ENCODE assay signal across 14 cellular contexts in the genomic region with DNA sequence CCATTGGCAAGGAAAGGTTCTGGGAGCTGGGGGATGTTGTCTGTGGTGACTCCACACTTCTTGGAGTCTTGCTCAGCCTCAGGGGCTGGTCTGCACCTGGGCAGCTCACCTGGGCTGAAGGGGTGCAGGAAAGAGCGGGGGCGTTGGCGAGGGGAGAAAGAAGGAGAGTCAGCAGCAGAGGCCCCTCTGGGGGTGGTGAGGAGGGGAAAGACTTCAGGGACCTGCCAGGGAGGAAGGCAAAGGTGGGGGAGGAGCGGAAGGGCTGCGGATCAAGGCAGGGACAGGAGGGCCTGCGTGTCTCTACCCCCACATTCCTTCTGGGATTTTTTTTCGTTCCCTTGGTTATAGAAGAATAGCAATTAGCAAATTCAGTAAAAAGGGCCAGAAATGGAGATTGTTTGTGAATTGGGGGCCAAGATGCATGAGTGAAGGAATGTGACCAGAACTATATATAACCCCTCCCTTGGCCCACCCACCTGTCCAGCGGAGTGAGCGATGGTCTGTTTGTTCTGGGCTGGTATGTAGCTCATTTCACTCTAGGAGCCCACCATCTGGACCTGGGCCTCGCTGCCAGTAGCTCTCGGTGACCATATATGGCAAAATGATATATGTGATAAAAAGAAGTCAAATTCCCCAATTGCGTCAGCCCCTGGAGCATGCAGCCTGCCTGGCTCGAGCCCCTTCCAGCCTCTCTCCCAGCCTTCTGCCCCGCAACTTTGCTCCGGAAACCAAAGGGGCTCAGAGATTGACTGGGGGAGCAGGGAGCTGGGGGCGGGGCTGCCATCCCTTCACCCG. TPM values are rescaled to one million over a fixed set of nuclear protein-coding genes. Genes with fewer than 3 reads are reported as not detected.
DNase-seq lines count a peak whose midpoint lies in the region; ATAC-seq and TF ChIP-seq lines count a peak whose summit lies in the region.
"Had no signal": no experiment of that assay in that cellular context is flagged by ENCODE, and none has a peak within 500 bp of the region (broad histone marks: within the 10 kb centered on the region; RNA-seq: fewer than 3 reads in every experiment).

No MANE protein-coding gene starts in this region.

- H3K4me3 Mint-ChIP-seq in H9 = peak overlapping the region in 1 of 2 experiments; percentile 32; a peak in 2 of 5 replicates

- peaks cover 14% of the 10 kb centered on the region for H3K27me3 Mint-ChIP-seq in H9 (ENCODE audit: low read depth)

- H3K14ac ChIP-seq in H9 (ENCODE audit: insufficient read depth, low read length) = peak overlapping the region; percentile 96

- peak overlapping the region; percentile 60 for H2AFZ ChIP-seq in H9 (ENCODE audit: low read length)

- H3K36me3 ChIP-seq in iPS-18a (ENCODE audit: control insufficient read depth, low read depth, low read length) = no peaks in the 10 kb centered on the region
- H3K36me3 ChIP-seq: colonic mucosa had no signal

- H3K9ac ChIP-seq in H9 (ENCODE audit: extremely low read depth, insufficient read length, low read length) (no peak overlapping the region), iPS-18a (ENCODE audit: low read length) (peak overlapping the region; percentile 54)

- H3K79me1 ChIP-seq in H9 (ENCODE audit: insufficient read depth, low read depth, low read length, poor library complexity, severe bottlenecking) = no peaks in the 10 kb centered on the region

- no peaks in the 10 kb centered on the region; a peak in 2 of 5 replicates for H3K9me3 Mint-ChIP-seq in H9
- H3K9me3 Mint-ChIP-seq: activated T-helper 2 cell treated with anti-CD3 and anti-CD28 coated beads, Interferon-gamma antibody, Interleukin-2, Interleukin-4, amounts not matched to agents 10 μg/mL and 5 μg/mL and 100 μg/mL, durations not matched to agents 14 hours and 24 hours and 36 hours had no signal

- H3K27me3 ChIP-seq in H9 (ENCODE audit: insufficient read depth, low read length) (no peaks in the 10 kb centered on the region), iPS-18a (ENCODE audit: control insufficient read depth, insufficient read depth, low read length) (no peaks in the 10 kb centered on the region)
- H3K27me3 ChIP-seq: colonic mucosa had no signal

- H3K36me3 Mint-ChIP-seq in H9 (ENCODE audit: insufficient read depth in 1 of 3, low read depth in 3 of 3) = no peaks in the 10 kb centered on the region

- peaks cover 24 to 33% of the 10 kb centered on the region in 2 experiments for H3K4me1 Mint-ChIP-seq in H9

- H4K91ac ChIP-seq in H9 (ENCODE audit: insufficient read length, low read depth, low read length) = peak overlapping the region; percentile 12

- H3K4ac ChIP-seq in H9 (ENCODE audit: low read depth, low read length) = peak overlapping the region; percentile 99

- H2AK5ac ChIP-seq in H9 (ENCODE audit: insufficient read length, low read length) = peak overlapping the region; percentile 93

- no peak for ATAC-seq in GM18505 (IDR thresholded peaks at IDR 0.05; ENCODE audit: unreplicated experiment)

- H3K4me1 ChIP-seq in H9 (ENCODE audit: insufficient read depth, low read length) = peaks cover 15% of the 10 kb centered on the region; the same call in 1 of the 2 replicates
- H3K4me1 ChIP-seq in iPS-18a (ENCODE audit: control insufficient read depth, low read depth, low read length) = peaks cover 25% of the 10 kb centered on the region
- H3K4me1 ChIP-seq: colonic mucosa had no signal

- peak; percentile 63 for DNase-seq in H9
- peak; percentile 78 for DNase-seq in astrocyte of the spinal cord (ENCODE audit: low read depth, low spot score)
- peak; percentile 86 for DNase-seq in posterior vena cava (ENCODE audit: low spot score)
- DNase-seq in NK-92 (lab: John Stamatoyannopoulos, UW; ENCODE audit: unreplicated experiment) = no peak
- DNase-seq in NCI-H1436 treated with DMSO at 0.1 percent for 48 hours (lab: John Stamatoyannopoulos, UW) = no peak
- DNase-seq in NOMO-1 treated with DMSO at 0.1 percent for 48 hours (lab: John Stamatoyannopoulos, UW; ENCODE audit: unreplicated experiment) = no peak
- DNase-seq: activated CD4-positive, CD25-positive, alpha-beta regulatory T cell treated with anti-CD3 and anti-CD28 coated beads, Interleukin-2, amount 50 U/mL, for 72 hours; Karpas-422 had no signal

- no peak overlapping the region for H3K4me3 ChIP-seq in astrocyte of the spinal cord (ENCODE audit: low read depth, low read length)
- no peak overlapping the region for H3K4me3 ChIP-seq in iPS-18a (ENCODE audit: low read length)
- H3K4me3 ChIP-seq: colonic mucosa, skin epidermis had no signal

- no CpG with 5 or more reads among the region's 17 CpGs for WGBS in H9 (ENCODE audit: extremely low coverage, insufficient read length, low lambda C conversion rate)

- H4K20me1 ChIP-seq in H9 (ENCODE audit: control insufficient read depth, insufficient read depth, insufficient read length) = no peaks in the 10 kb centered on the region

- H3T11ph ChIP-seq in H9 (ENCODE audit: low read length) = peak overlapping the region; percentile 90

- TF ChIP-seq POLR2A in GM18505 (IDR thresholded peaks at IDR 0.05; ENCODE audit: borderline replicate concordance, extremely low read depth, insufficient read depth, insufficient read length) = no peak

- H3K79me2 ChIP-seq in H9 (ENCODE audit: insufficient read depth, low read length) = no peaks in the 10 kb centered on the region

- H3K9me3 ChIP-seq in H9 (ENCODE audit: control insufficient read depth, low read depth, low read length) = no peaks in the 10 kb centered on the region
- no peaks in the 10 kb centered on the region for H3K9me3 ChIP-seq in iPS-18a (ENCODE audit: control insufficient read depth, low read depth, low read length)
- H3K9me3 ChIP-seq: colonic mucosa had no signal

- peak overlapping the region; percentile 74 to 87 (median 74) for H3K27ac Mint-ChIP-seq in H9
- H3K27ac Mint-ChIP-seq: activated T-helper 2 cell treated with anti-CD3 and anti-CD28 coated beads, Interferon-gamma antibody, Interleukin-2, Interleukin-4, amounts not matched to agents 10 μg/mL and 5 μg/mL and 100 μg/mL, durations not matched to agents 14 hours and 24 hours and 36 hours had no signal

- peak overlapping the region; percentile 96 for H4K5ac ChIP-seq in H9 (ENCODE audit: insufficient read length, low read depth, low read length)

- peak overlapping the region; percentile 81; the same call in 1 of the 2 replicates for H2BK15ac ChIP-seq in H9 (ENCODE audit: low read depth, low read length)

- in situ Hi-C loops in astrocyte of the spinal cord (cut with HindIII; ENCODE audit: low sequenced_read_pairs) = no loop called here

- peak overlapping the region; percentile 97 for H2BK5ac ChIP-seq in H9 (ENCODE audit: insufficient read length, low read length)

- peak overlapping the region; percentile 70 for H3K27ac ChIP-seq in H9 (ENCODE audit: insufficient read length, low read depth, low read length)
- peak overlapping the region; percentile 51 for H3K27ac ChIP-seq in iPS-18a (ENCODE audit: low read length)
- H3K27ac ChIP-seq: colonic mucosa, skin epidermis had no signal

- H2BK120ac ChIP-seq in H9 (ENCODE audit: low read depth, low read length, poor library complexity, severe bottlenecking) = peak overlapping the region; percentile 97

- H3K23ac ChIP-seq in H9 (ENCODE audit: insufficient read length, low read depth, low read length) = no peak overlapping the region

- intact Hi-C loops in posterior vena cava (cut with DNase I) = no loop called here

- TF ChIP-seq CTCF in H9 (conservative IDR thresholded peaks at IDR 0.05) = no peak
- TF ChIP-seq CTCF in astrocyte of the spinal cord (IDR thresholded peaks at IDR 0.05; ENCODE audit: low read depth, low read length) = no peak

- H2BK12ac ChIP-seq in H9 (ENCODE audit: insufficient read length, low read depth, low read length) = peak overlapping the region; percentile 86

- H2BK20ac ChIP-seq in H9 (ENCODE audit: low read depth, low read length, poor library complexity, severe bottlenecking) = peak overlapping the region; percentile 98

- peak overlapping the region; percentile 95 for H4K8ac ChIP-seq in H9 (replicated peaks; ENCODE audit: insufficient read length, low read depth, low read length)

- no peak overlapping the region for H3K56ac ChIP-seq in H9 (ENCODE audit: insufficient read length, low read depth, low read length)

- peak overlapping the region; percentile 27 for H3K4me2 ChIP-seq in H9 (ENCODE audit: insufficient read depth, insufficient read length, low read length)

- peaks cover 3% of the 10 kb centered on the region for H3K23me2 ChIP-seq in H9 (ENCODE audit: insufficient read length, low read depth, low read length, poor library complexity, severe bottlenecking)

- peak overlapping the region; percentile 96 for H3K18ac ChIP-seq in H9 (ENCODE audit: insufficient read length, low read depth, low read length)

RNA-seq across cellular contexts. Expression of gene CCDC42, which starts 47.5 kb away (rescaled TPM):
- total RNA-seq in H9 (2021) (not detected in 2 replicates), posterior vena cava (not detected)
- total RNA-seq: colonic mucosa, glomerular endothelial cell had no signal

Comparison
In these comparisons a context has a peak if more than half of its experiments do, and no peak if none do; other contexts are left out.
1. DNase-seq: peak in H9 (single experiment), astrocyte of the spinal cord (single experiment) and posterior vena cava (single experiment); none in NK-92 (single experiment), NCI-H1436 treated with DMSO at 0.1 percent for 48 hours (single experiment) and NOMO-1 treated with DMSO at 0.1 percent for 48 hours (single experiment).